22 cellular contexts compared by ENCODE assay signal in genomic region chr1:61094677-61095076, GRCh38. TPM values are rescaled to one million over a fixed set of nuclear protein-coding genes. Genes with fewer than 3 reads are reported as not detected.
DNase-seq lines count a peak whose midpoint lies in the region; ATAC-seq and TF ChIP-seq lines count a peak whose summit lies in the region.
"Had no signal": no experiment of that assay in that cellular context is flagged by ENCODE, and none has a peak within 500 bp of the region (broad histone marks: within the 10 kb centered on the region; RNA-seq: fewer than 3 reads in every experiment).

No MANE protein-coding gene starts in this region.

- H3K36me3 ChIP-seq in OCI-LY1 (ENCODE audit: insufficient read depth, low read length): peaks cover 21% of the 10 kb centered on the region; the same call in 1 of the 2 replicates
- H3K36me3 ChIP-seq in thoracic aorta: no peaks in the 10 kb centered on the region
- H3K36me3 ChIP-seq in MM.1S (replicated peaks; ENCODE audit: insufficient read depth, low read length): no peaks in the 10 kb centered on the region
- H3K36me3 ChIP-seq: adrenal gland, breast epithelium had no signal

- H3K4me1 Mint-ChIP-seq in mesothelial cell of epicardium: peaks cover 65% of the 10 kb centered on the region

- H3K4me2 ChIP-seq in OCI-LY1 (ENCODE audit: low read length): peak overlapping the region; percentile 1; the same call in 1 of the 2 replicates
- H3K4me2 ChIP-seq in MM.1S (ENCODE audit: low read depth, low read length): no peak overlapping the region

- ATAC-seq in thoracic aorta (ENCODE audit: insufficient number of reproducible peaks, low FRiP score, low read depth): no peak
- ATAC-seq: effector memory CD8-positive, alpha-beta T cell; mucosa of descending colon had no signal

- H3K9me3 ChIP-seq in OCI-LY1 (ENCODE audit: low read length): no peaks in the 10 kb centered on the region
- no peaks in the 10 kb centered on the region for H3K9me3 ChIP-seq in thoracic aorta
- no peaks in the 10 kb centered on the region for H3K9me3 ChIP-seq in MM.1S (replicated peaks; ENCODE audit: insufficient read depth, low read length)
- H3K9me3 ChIP-seq: adrenal gland, breast epithelium, mucosa of descending colon had no signal

- peaks cover 65% of the 10 kb centered on the region for H3K4me1 ChIP-seq in OCI-LY1 (ENCODE audit: insufficient read depth, low read length, severe bottlenecking)
- H3K4me1 ChIP-seq in thoracic aorta (ENCODE audit: control insufficient read depth in 1 of 2, low read depth in 2 of 2): peaks cover 26 to 85% of the 10 kb centered on the region in 2 donors
- H3K4me1 ChIP-seq in MM.1S (ENCODE audit: low read length): no peaks in the 10 kb centered on the region
- H3K4me1 ChIP-seq: breast epithelium had no signal

- no peak overlapping the region for H2AFZ ChIP-seq in OCI-LY1 (ENCODE audit: low read length)
- H2AFZ ChIP-seq in MM.1S (ENCODE audit: low read length): no peak overlapping the region

- H4K20me1 ChIP-seq in OCI-LY1 (ENCODE audit: insufficient read depth, low read length) (no peaks in the 10 kb centered on the region), MM.1S (ENCODE audit: insufficient read depth, low read length) (no peaks in the 10 kb centered on the region)

- TF ChIP-seq CTCF in OCI-LY1 (IDR thresholded peaks at IDR 0.05; ENCODE audit: low read length) (no peak), coronary artery (IDR thresholded peaks at IDR 0.05) (no peak), mesothelial cell of epicardium (IDR thresholded peaks at IDR 0.05; ENCODE audit: unreplicated experiment) (no peak), thoracic aorta (IDR thresholded peaks at IDR 0.05) (no peak), MM.1S (IDR thresholded peaks at IDR 0.05; ENCODE audit: low read length) (no peak)

- no peaks in the 10 kb centered on the region for H3K9me3 Mint-ChIP-seq in mesothelial cell of epicardium
- H3K9me3 Mint-ChIP-seq: CD4-positive, CD25-positive, alpha-beta regulatory T cell; effector memory CD8-positive, alpha-beta T cell; nephron progenitor cell had no signal

- DNase-seq in coronary artery (ENCODE audit: low spot score) (no peak), mesothelial cell of epicardium (ENCODE audit: low spot score in 2 of 2, unreplicated experiment in 2 of 2) (no peak), thoracic aorta (ENCODE audit: low spot score) (no peak), D341Med (ENCODE audit: low spot score) (no peak), MM.1S (no peak), retina (no peak)
- DNase-seq: activated CD4-positive, alpha-beta T cell treated with anti-CD3 and anti-CD28 coated beads for 36 hours; activated CD8-positive, alpha-beta memory T cell treated with anti-CD3 and anti-CD28 coated beads for 24 hours; activated T-cell treated with anti-CD3 and anti-CD28 coated beads, Interleukin-2, amount 50 U/mL, for 1 hour; adrenal gland; CD4-positive, CD25-positive, alpha-beta regulatory T cell; DMS153; effector memory CD8-positive, alpha-beta T cell; mucosa of descending colon; NCI-H1048; NCI-H1694 treated with DMSO at 0.1 percent for 48 hours; NCI-H526 treated with DMSO at 0.1 percent for 48 hours; nephron progenitor cell; T-helper 2 cell had no signal

- H3K27me3 ChIP-seq in OCI-LY1 (ENCODE audit: insufficient read depth, low read length): no peaks in the 10 kb centered on the region
- H3K27me3 ChIP-seq in thoracic aorta (replicated peaks; ENCODE audit: insufficient read depth): no peaks in the 10 kb centered on the region
- H3K27me3 ChIP-seq in MM.1S (replicated peaks; ENCODE audit: insufficient read depth, low read length): no peaks in the 10 kb centered on the region
- H3K27me3 ChIP-seq: adrenal gland, breast epithelium had no signal

- H3F3A ChIP-seq in OCI-LY1 (ENCODE audit: insufficient read depth, low read length): no peaks in the 10 kb centered on the region; the same call in 1 of the 2 replicates
- no peaks in the 10 kb centered on the region for H3F3A ChIP-seq in MM.1S (ENCODE audit: insufficient read depth, low read length)

- H3K27me3 Mint-ChIP-seq in mesothelial cell of epicardium (ENCODE audit: low read depth): no peaks in the 10 kb centered on the region
- H3K27me3 Mint-ChIP-seq: effector memory CD8-positive, alpha-beta T cell had no signal

- H3K9ac ChIP-seq in OCI-LY1 (ENCODE audit: low read length) (no peak overlapping the region), MM.1S (ENCODE audit: low read length) (no peak overlapping the region)
- H3K9ac ChIP-seq: GM23248 had no signal

- H3K4me3 ChIP-seq in OCI-LY1 (ENCODE audit: low read depth, low read length, poor library complexity, severe bottlenecking) (no peak overlapping the region), coronary artery (peak overlapping the region; percentile 37), thoracic aorta (peak overlapping the region; percentile 60), MM.1S (ENCODE audit: low read length) (no peak overlapping the region)
- H3K4me3 ChIP-seq: adrenal gland, breast epithelium, mucosa of descending colon had no signal

- H3K27ac Mint-ChIP-seq in mesothelial cell of epicardium: peak overlapping the region; percentile 73
- H3K27ac Mint-ChIP-seq: activated CD4-positive, alpha-beta T cell treated with anti-CD3 and anti-CD28 coated beads for 36 hours; CD4-positive, CD25-positive, alpha-beta regulatory T cell; effector memory CD8-positive, alpha-beta T cell; nephron progenitor cell had no signal

- H3K4me3 Mint-ChIP-seq in mesothelial cell of epicardium: no peak overlapping the region
- H3K4me3 Mint-ChIP-seq: activated CD4-positive, alpha-beta T cell treated with anti-CD3 and anti-CD28 coated beads for 36 hours; CD4-positive, CD25-positive, alpha-beta regulatory T cell; effector memory CD8-positive, alpha-beta T cell; nephron progenitor cell had no signal

- peaks cover 5% of the 10 kb centered on the region for H3K36me3 Mint-ChIP-seq in mesothelial cell of epicardium
- H3K36me3 Mint-ChIP-seq: CD4-positive, CD25-positive, alpha-beta regulatory T cell had no signal

- no peaks in the 10 kb centered on the region for H3K9me2 ChIP-seq in OCI-LY1 (ENCODE audit: low read depth, low read length)
- H3K9me2 ChIP-seq in MM.1S (replicated peaks; ENCODE audit: insufficient read depth, low read length): no peaks in the 10 kb centered on the region

- H3K27ac ChIP-seq in OCI-LY1 (ENCODE audit: low read depth, low read length, poor library complexity, severe bottlenecking) (no peak overlapping the region), coronary artery (peak overlapping the region; percentile 55 to 64), thoracic aorta (peak overlapping the region; percentile 9 to 72), MM.1S (ENCODE audit: low read length) (no peak overlapping the region)
- H3K27ac ChIP-seq: breast epithelium, GM23248 had no signal

- H3K79me2 ChIP-seq in OCI-LY1 (ENCODE audit: insufficient read depth, low read length) (peaks cover 70% of the 10 kb centered on the region), MM.1S (ENCODE audit: low read length) (no peaks in the 10 kb centered on the region)

RNA-seq across cellular contexts. Expression of gene NFIA, which starts 12.3 kb away (rescaled TPM):
- 152 to 163 TPM (median 162 TPM) in 3 replicates for total RNA-seq in mesothelial cell of epicardium
- 100 to 1,000 TPM in 1 of 2 donors, 10 to 100 TPM in 1; 99.8 to 118 TPM for total RNA-seq in thoracic aorta

Comparison
In these comparisons a context has a peak if more than half of its experiments do, and no peak if none do; other contexts are left out.
1. H3K27ac ChIP-seq: peak in coronary artery (2 of 2) and thoracic aorta (2 of 2); none in OCI-LY1 (single experiment) and MM.1S (single experiment).
2. H3K4me3 ChIP-seq: peak in coronary artery (single experiment) and thoracic aorta (single experiment); none in OCI-LY1 (single experiment) and MM.1S (single experiment).